ENCODE assay signal across 8 cellular contexts in genomic region chr2:128090909-128091690, GRCh38. TPM values are rescaled to one million over a fixed set of nuclear protein-coding genes. Genes with fewer than 3 reads are reported as not detected.
DNase-seq lines count a peak whose midpoint lies in the region; ATAC-seq and TF ChIP-seq lines count a peak whose summit lies in the region.

Gene UGGT1, plus strand, starts transcription at chr2:128091200. Its CDS starts 158 bp downstream, at chr2:128091358.

- no peaks in the 10 kb centered on the region for H3K36me3 ChIP-seq in kidney epithelial cell (ENCODE audit: control insufficient read depth, insufficient read depth, low read length)

- no peaks in the 10 kb centered on the region for H3K27me3 ChIP-seq in kidney epithelial cell (ENCODE audit: control insufficient read depth, insufficient read depth, low read length)

- DNase-seq in AML-193 (lab: John Stamatoyannopoulos, UW) (peak; percentile 91 to 97), NCI-H510A treated with DMSO at 0.1 percent for 48 hours (lab: John Stamatoyannopoulos, UW) (peak; percentile 95), choroid plexus epithelial cell (ENCODE audit: low read depth) (peak; percentile 98), kidney epithelial cell (ENCODE audit: low read depth) (peak; percentile 84)
- peak; percentile 86 to 88 for DNase-seq in activated CD4-positive, alpha-beta T cell treated with anti-CD3 and anti-CD28 coated beads for 24 hours (ENCODE audit: low read depth in 2 of 2)
- DNase-seq in stimulated activated CD4-positive, alpha-beta T cell treated with anti-CD3 and anti-CD28 coated beads, Interleukin-15, amount 100 ng/mL, for 48 hours (ENCODE audit: low read depth in 2 of 2), result peak; percentile 90 to 92

- peak; percentile 97 for ATAC-seq in HG03439 (IDR thresholded peaks at IDR 0.05; ENCODE audit: unreplicated experiment)

- TF ChIP-seq POLR2A in GM19193 (IDR thresholded peaks at IDR 0.05; ENCODE audit: extremely low read depth, insufficient read depth, insufficient read length), result peak; percentile 97

- no peak for TF ChIP-seq CTCF in choroid plexus epithelial cell (conservative IDR thresholded peaks at IDR 0.05; ENCODE audit: low read depth, low read length)
- no peak for TF ChIP-seq CTCF in kidney epithelial cell (IDR thresholded peaks at IDR 0.05; ENCODE audit: insufficient read depth, low read length, poor library complexity, severe bottlenecking)

- peak within 1 kb of the TSS; percentile 100 for H3K4me3 ChIP-seq in choroid plexus epithelial cell (ENCODE audit: low read depth, low read length)
- H3K4me3 ChIP-seq in kidney epithelial cell (ENCODE audit: low read depth, low read length), result peak within 1 kb of the TSS; percentile 99

RNA-seq across cellular contexts. Expression of gene UGGT1, which starts in this region (rescaled TPM):
- 67.8 and 83.4 TPM in 2 replicates for total RNA-seq in kidney epithelial cell

Comparison
In these comparisons a context has a peak if more than half of its experiments do, and no peak if none do; other contexts are left out.
1. Peak in every context shown above with its lines: DNase-seq, ATAC-seq and H3K4me3 ChIP-seq.